27 cellular contexts compared by ENCODE assay signal in the genomic region with DNA sequence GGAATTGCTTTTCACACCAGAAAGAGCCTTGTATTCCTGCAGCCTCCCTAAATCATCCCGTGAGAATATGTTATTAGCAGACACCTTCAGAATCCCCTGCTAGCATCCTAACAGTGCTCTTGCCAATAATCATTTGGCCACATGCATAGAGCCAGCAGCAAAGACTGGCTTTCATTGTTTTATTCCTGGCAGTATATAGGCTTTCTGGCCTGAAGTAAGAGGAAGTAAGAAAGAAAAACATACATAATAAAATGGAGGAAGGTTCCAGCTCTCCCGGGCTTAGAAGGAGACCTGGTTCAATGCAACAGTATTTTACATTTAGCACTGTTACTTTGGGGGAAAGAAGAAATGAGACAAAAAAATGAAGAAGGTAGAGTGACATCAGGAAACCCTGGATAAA.
"Had no signal": no experiment of that assay in that cellular context is flagged by ENCODE, and none has a peak within 500 bp of the region (broad histone marks: within the 10 kb centered on the region; RNA-seq: fewer than 3 reads in every experiment).

No MANE protein-coding gene starts in this region.

- H3K9me3 ChIP-seq: left lung, right atrium auricular region, upper lobe of left lung, vagina had no signal

- H3K27me3 ChIP-seq: dorsolateral prefrontal cortex, right atrium auricular region, upper lobe of left lung, vagina had no signal

- H3K79me2 ChIP-seq: parathyroid adenoma had no signal

- H3K27me3 Mint-ChIP-seq: activated naive CD8-positive, alpha-beta T cell had no signal

- H2AFZ ChIP-seq: parathyroid adenoma had no signal

- H3K36me3 ChIP-seq: left lung, right atrium auricular region, upper lobe of left lung, vagina had no signal

- H3K4me3 Mint-ChIP-seq: activated naive CD8-positive, alpha-beta T cell; activated T-cell treated with anti-CD3 and anti-CD28 coated beads, Interleukin-2, amount 50 U/mL, for 72 hours; naive thymus-derived CD8-positive, alpha-beta T cell; neural crest cell; stimulated activated memory B cell treated with anti-CD40 and anti-IgM and Interleukin-4, amounts not matched to agents 10 μg/mL and 1 μg/mL and 100 μg/mL, for 72 hours; stimulated activated naive CD8-positive, alpha-beta T cell treated with anti-CD3 and anti-CD28 coated beads, Interleukin-15, amount 100 ng/mL, for 72 hours had no signal

- H3K4me2 ChIP-seq: smooth muscle cell had no signal

- FAIRE-seq: colon, frontal cortex had no signal

- DNase-seq: activated CD4-positive, alpha-beta T cell treated with anti-CD3 and anti-CD28 coated beads for 4 hours; activated CD4-positive, alpha-beta T cell treated with anti-CD3 and anti-CD28 coated beads, Interleukin-2, amount 50 U/mL, for 4 hours; activated naive CD4-positive, alpha-beta T cell; activated T-cell treated with anti-CD3 and anti-CD28 coated beads for 4 hours; activated T-cell treated with anti-CD3 and anti-CD28 coated beads, Interleukin-2, amount 50 U/mL, for 72 hours; anterior cingulate cortex; dorsolateral prefrontal cortex; effector memory CD4-positive, alpha-beta T cell; kidney glomerular epithelial cell; left lung; naive thymus-derived CD8-positive, alpha-beta T cell; occipital lobe; stimulated activated CD4-positive, alpha-beta T cell treated with anti-CD3 and anti-CD28 coated beads, Interleukin-1b, Interleukin-23, amount 100 ng/mL, for 48 hours; stimulated activated CD4-positive, alpha-beta T cell treated with anti-CD3 and anti-CD28 coated beads, Interleukin-4, amount 100 ng/mL, for 4 hours; stimulated activated CD8-positive, alpha-beta memory T cell treated with anti-CD3 and anti-CD28 coated beads, Interleukin-4, amount 100 ng/mL, for 48 hours; stimulated activated naive CD8-positive, alpha-beta T cell treated with anti-CD3 and anti-CD28 coated beads, Interleukin-15, amount 100 ng/mL, for 72 hours; substantia nigra; upper lobe of left lung had no signal

- H3K27ac ChIP-seq: dorsolateral prefrontal cortex, left lung, parathyroid adenoma, right atrium auricular region, upper lobe of left lung, vagina had no signal

- H3K27ac Mint-ChIP-seq: activated naive CD8-positive, alpha-beta T cell; activated T-cell treated with anti-CD3 and anti-CD28 coated beads, Interleukin-2, amount 50 U/mL, for 72 hours; naive thymus-derived CD8-positive, alpha-beta T cell; stimulated activated memory B cell treated with anti-CD40 and anti-IgM and Interleukin-4, amounts not matched to agents 10 μg/mL and 1 μg/mL and 100 μg/mL, for 72 hours; stimulated activated naive CD8-positive, alpha-beta T cell treated with anti-CD3 and anti-CD28 coated beads, Interleukin-15, amount 100 ng/mL, for 72 hours had no signal

- H3K4me1 ChIP-seq: left lung, parathyroid adenoma, right atrium auricular region, vagina had no signal

- H3K4me3 ChIP-seq: dorsolateral prefrontal cortex, left lung, right atrium auricular region, smooth muscle cell, upper lobe of left lung, vagina had no signal

- H3K9me3 Mint-ChIP-seq: activated T-cell treated with anti-CD3 and anti-CD28 coated beads, Interleukin-2, amount 50 U/mL, for 72 hours; naive thymus-derived CD8-positive, alpha-beta T cell; neural crest cell; stimulated activated memory B cell treated with anti-CD40 and anti-IgM and Interleukin-4, amounts not matched to agents 10 μg/mL and 1 μg/mL and 100 μg/mL, for 72 hours; stimulated activated naive CD8-positive, alpha-beta T cell treated with anti-CD3 and anti-CD28 coated beads, Interleukin-15, amount 100 ng/mL, for 72 hours had no signal

- H3K9ac ChIP-seq: parathyroid adenoma had no signal

- H3K4me1 Mint-ChIP-seq: stimulated activated naive CD8-positive, alpha-beta T cell treated with anti-CD3 and anti-CD28 coated beads, Interleukin-15, amount 100 ng/mL, for 72 hours had no signal

- H3K36me3 Mint-ChIP-seq: activated naive CD8-positive, alpha-beta T cell; stimulated activated memory B cell treated with anti-CD40 and anti-IgM and Interleukin-4, amounts not matched to agents 10 μg/mL and 1 μg/mL and 100 μg/mL, for 72 hours had no signal

- ATAC-seq: activated T-cell treated with anti-CD3 and anti-CD28 coated beads, Interleukin-2, amount 50 U/mL, for 72 hours; left lung; naive thymus-derived CD8-positive, alpha-beta T cell; stimulated activated memory B cell treated with anti-CD40 and anti-IgM and Interleukin-4, amounts not matched to agents 10 μg/mL and 1 μg/mL and 100 μg/mL, for 72 hours; stimulated activated naive CD8-positive, alpha-beta T cell treated with anti-CD3 and anti-CD28 coated beads, Interleukin-15, amount 100 ng/mL, for 72 hours had no signal
